Comparison of ENCODE assay signal across 8 cellular contexts in genomic region chr7:141551773-141552162, GRCh38. TPM values are rescaled to one million over a fixed set of nuclear protein-coding genes. Genes with fewer than 3 reads are reported as not detected.
DNase-seq lines count a peak whose midpoint lies in the region; ATAC-seq and TF ChIP-seq lines count a peak whose summit lies in the region.

No MANE protein-coding gene starts in this region.

- H2AFZ ChIP-seq in DND-41 (ENCODE audit: low read depth, low read length), result peak overlapping the region; percentile 99

- H3K9me3 ChIP-seq in DND-41 (ENCODE audit: insufficient read depth, low read length, severe bottlenecking) (no peaks in the 10 kb centered on the region), left lung (no peaks in the 10 kb centered on the region), tibial nerve (no peaks in the 10 kb centered on the region)

- H3K4me3 ChIP-seq in DND-41 (ENCODE audit: low read depth in 1 of 2, low read length in 2 of 2), result peak overlapping the region; percentile 63 to 82
- peak overlapping the region; percentile 82 to 87 for H3K4me3 ChIP-seq in left lung
- H3K4me3 ChIP-seq in tibial nerve, result peak overlapping the region; percentile 84 to 88 (median 86)

- H3K27ac ChIP-seq in DND-41 (ENCODE audit: low read length) (peak overlapping the region; percentile 63), left lung (no peak overlapping the region), tibial nerve (peak overlapping the region in 2 of 4 donors; percentile 74 to 84)

- intact Hi-C loops in left lung (cut with DNase I), result no loop called here

- no peak for TF ChIP-seq EP300 in tibial nerve (IDR thresholded peaks at IDR 0.05)

- H3K27ac Mint-ChIP-seq in activated naive CD4-positive, alpha-beta T cell treated with anti-CD3 and anti-CD28 coated beads, Interleukin-2, amount 50 U/mL, for 72 hours, result peak overlapping the region; percentile 88 to 90

- no peak for TF ChIP-seq POLR2A in tibial nerve (IDR thresholded peaks at IDR 0.05)

- no peaks in the 10 kb centered on the region for H4K20me1 ChIP-seq in DND-41 (ENCODE audit: insufficient read depth, low read length)

- H3K4me2 ChIP-seq in DND-41 (ENCODE audit: insufficient read depth, low read length), result peak overlapping the region; percentile 87

- H3K4me1 ChIP-seq in DND-41 (ENCODE audit: insufficient read depth, low read length) (peaks cover 30% of the 10 kb centered on the region), left lung (peaks cover 0 to 20% of the 10 kb centered on the region in 2 donors), tibial nerve (peaks cover 0 to 30% (median 9%) of the 10 kb centered on the region in 4 donors)

- H3K79me2 ChIP-seq in DND-41 (ENCODE audit: insufficient read depth, low read length), result peaks cover 30% of the 10 kb centered on the region

- no peak for TF ChIP-seq CTCF in DND-41 (IDR thresholded peaks at IDR 0.05; ENCODE audit: borderline replicate concordance, extremely low read depth, low read length, poor library complexity, severe bottlenecking)
- no peak for TF ChIP-seq CTCF in left lung (IDR thresholded peaks at IDR 0.05)
- TF ChIP-seq CTCF in tibial nerve (IDR thresholded peaks at IDR 0.05), result no peak

- no peaks in the 10 kb centered on the region for H3K9me3 Mint-ChIP-seq in activated naive CD4-positive, alpha-beta T cell treated with anti-CD3 and anti-CD28 coated beads, Interleukin-2, amount 50 U/mL, for 72 hours

- peak overlapping the region; percentile 77 for H3K9ac ChIP-seq in DND-41 (ENCODE audit: low read depth, low read length)

- H3K36me3 Mint-ChIP-seq in activated naive CD4-positive, alpha-beta T cell treated with anti-CD3 and anti-CD28 coated beads, Interleukin-2, amount 50 U/mL, for 72 hours, result peaks cover 39 to 41% of the 10 kb centered on the region in 2 donors

- DNase-seq in DND-41 (no peak), left lung (no peak), tibial nerve (ENCODE audit: low spot score in 2 of 2) (no peak), NCI-H510A treated with DMSO at 0.1 percent for 48 hours (lab: John Stamatoyannopoulos, UW) (no peak), GM19240 (ENCODE audit: insufficient read length, low spot score) (no peak), dedifferentiated amniotic fluid mesenchymal stem cell (ENCODE audit: extremely low spot score) (no peak)
- no peak for DNase-seq in activated naive CD4-positive, alpha-beta T cell treated with anti-CD3 and anti-CD28 coated beads, Interleukin-2, amount 50 U/mL, for 72 hours (ENCODE audit: low spot score in 2 of 2)

- no peak for ATAC-seq in DND-41 (ENCODE audit: insufficient read depth, low read depth)
- ATAC-seq in HG02884 (IDR thresholded peaks at IDR 0.05; ENCODE audit: unreplicated experiment), result peak; percentile 9
- ATAC-seq in activated naive CD4-positive, alpha-beta T cell treated with anti-CD3 and anti-CD28 coated beads, Interleukin-2, amount 50 U/mL, for 72 hours, result peak; percentile 65 to 72
- no peak for ATAC-seq in left lung

- H3K36me3 ChIP-seq in DND-41 (ENCODE audit: insufficient read depth, low read length) (peaks cover 15% of the 10 kb centered on the region; the same call in 1 of the 2 replicates), left lung (peaks cover 0 to 14% of the 10 kb centered on the region in 2 donors), tibial nerve (peaks cover 0 to 13% (median 0%) of the 10 kb centered on the region in 3 donors)

- whole genome bisulfite sequencing in tibial nerve, 2 donors, result 18 to 19% methylated on average over 4 of the region's 4 CpGs

- H3K27me3 ChIP-seq in DND-41 (ENCODE audit: insufficient read depth, low read length, poor library complexity), result no peaks in the 10 kb centered on the region
- no peaks in the 10 kb centered on the region for H3K27me3 ChIP-seq in left lung
- H3K27me3 ChIP-seq in tibial nerve, result no peaks in the 10 kb centered on the region

RNA-seq across cellular contexts. Expression of gene AGK, which starts 0.6 kb away (rescaled TPM):
- total RNA-seq in activated naive CD4-positive, alpha-beta T cell treated with anti-CD3 and anti-CD28 coated beads, Interleukin-2, amount 50 U/mL, for 72 hours, result 10 to 100 TPM; 30.4 to 40.6 TPM
- total RNA-seq in left lung (10 to 100 TPM; 24.4 to 29.0 TPM), tibial nerve (10 to 100 TPM; 16.4 to 45.9 (median 26.3) TPM)

Comparison
In these comparisons a context has a peak if more than half of its experiments do, and no peak if none do; other contexts are left out.
1. ATAC-seq: peak in HG02884 (single experiment) and activated naive CD4-positive, alpha-beta T cell treated with anti-CD3 and anti-CD28 coated beads, Interleukin-2, amount 50 U/mL, for 72 hours (2 of 2); none in DND-41 (single experiment) and left lung (single experiment).
2. Peak in every context shown above with its lines, with median percentiles within 50 percentile points of each other: H3K4me3 ChIP-seq.